12 cellular contexts compared by ENCODE assay signal in genomic region chr5:127867006-127867788, GRCh38.
DNase-seq lines count a peak whose midpoint lies in the region; ATAC-seq and TF ChIP-seq lines count a peak whose summit lies in the region.
"Had no signal": no experiment of that assay in that cellular context is flagged by ENCODE, and none has a peak within 500 bp of the region (broad histone marks: within the 10 kb centered on the region; RNA-seq: fewer than 3 reads in every experiment).

No MANE protein-coding gene starts in this region.

- H3K9ac ChIP-seq in parathyroid adenoma: no peak overlapping the region

- no peaks in the 10 kb centered on the region for H3K79me2 ChIP-seq in parathyroid adenoma

- no peak for TF ChIP-seq POLR2A in NB4 (IDR thresholded peaks at IDR 0.05; ENCODE audit: extremely low read depth, insufficient read length)

- no peak overlapping the region for H3K4me2 ChIP-seq in parathyroid adenoma (ENCODE audit: low read length)

- DNase-seq in NB4 (ENCODE audit: low read depth) (peak; percentile 73), NCI-H187 (lab: John Stamatoyannopoulos, UW) (no peak), AG20443 (ENCODE audit: low spot score) (no peak), NCI-H1105 treated with DMSO at 0.1 percent for 48 hours (lab: John Stamatoyannopoulos, UW) (no peak)
- DNase-seq: activated CD8-positive, alpha-beta T cell treated with anti-CD3 and anti-CD28 coated beads, Interleukin-2, amount 10 ng/mL, durations not matched to agents 7 days and 5 days; activated naive CD8-positive, alpha-beta T cell treated with anti-CD3 and anti-CD28 coated beads for 36 hours; NK-92 treated with Interleukin-12 subunit alpha and Interleukin-12 subunit beta, amount 100 ng/mL, for 24 hours; SW 1271 had no signal

- TF ChIP-seq CTCF in NB4 (IDR thresholded peaks at IDR 0.05; ENCODE audit: low read depth, low read length) (no peak), parathyroid adenoma (IDR thresholded peaks at IDR 0.05) (no peak)

- H3K4me3 ChIP-seq in NB4 (ENCODE audit: low read depth, low read length) (no peak overlapping the region), parathyroid adenoma (ENCODE audit: low read depth, low read length) (no peak overlapping the region)

- no peaks in the 10 kb centered on the region for H3K9me3 ChIP-seq in parathyroid adenoma (ENCODE audit: control insufficient read depth, low read length)

- no peaks in the 10 kb centered on the region for H3K27me3 ChIP-seq in parathyroid adenoma (ENCODE audit: control insufficient read depth, insufficient read depth, low read length)

- ATAC-seq in GM18909 (IDR thresholded peaks at IDR 0.05; ENCODE audit: poor library complexity, unreplicated experiment) (peak; percentile 75), HG02588 (IDR thresholded peaks at IDR 0.05; ENCODE audit: unreplicated experiment) (peak; percentile 51), HG02852 (IDR thresholded peaks at IDR 0.05; ENCODE audit: unreplicated experiment) (no peak)
- ATAC-seq: activated CD8-positive, alpha-beta T cell treated with anti-CD3 and anti-CD28 coated beads, Interleukin-2, amount 10 ng/mL, durations not matched to agents 7 days and 5 days had no signal

- no peaks in the 10 kb centered on the region for H3K4me1 ChIP-seq in parathyroid adenoma

- no peak overlapping the region for H3K27ac ChIP-seq in parathyroid adenoma

- no peaks in the 10 kb centered on the region for H3K36me3 ChIP-seq in parathyroid adenoma (ENCODE audit: control insufficient read depth, insufficient read depth, low read length)

- peak overlapping the region; percentile 40 for H2AFZ ChIP-seq in parathyroid adenoma
